1 cellular context compared by ENCODE assay signal in genomic region chr12:28882444-28882843, GRCh38.
A peak's percentile ranks its signal among the peaks of the same experiment; 100 is the strongest.
TF ChIP-seq lines count a peak whose summit lies in the region.

No MANE protein-coding gene starts in this region.

TF ChIP-seq in K562, 482 proteins besides CTCF, POLR2A, EP300 and RAD21 (continued from another document and continues in another):
- TF ChIP-seq MEIS2 (IDR thresholded peaks at IDR 0.05; ENCODE audit: partially characterized antibody) (peak; percentile 73), VEZF1 (CRISPR knock-in tag; IDR thresholded peaks at IDR 0.05) (peak; percentile 11; the same call in 1 of the 2 replicates), POLR2AphosphoS5 (IDR thresholded peaks at IDR 0.05; ENCODE audit: control insufficient read depth, insufficient read depth, low read depth, low read length) (no peak), ZC3H4 (CRISPR knock-in tag; IDR thresholded peaks at IDR 0.05; ENCODE audit: borderline replicate concordance) (no peak), HDAC3 (IDR thresholded peaks at IDR 0.05; ENCODE audit: borderline replicate concordance, partially characterized antibody) (no peak), ZFP30 (CRISPR knock-in tag; IDR thresholded peaks at IDR 0.05; ENCODE audit: borderline replicate concordance) (no peak), SNRNP70 (optimal IDR thresholded peaks at IDR 0.05; ENCODE audit: low read depth, low read length) (no peak), POU5F1 (IDR thresholded peaks at IDR 0.05; ENCODE audit: borderline replicate concordance, low read depth, low read length, partially characterized antibody) (no peak), ZNF449 (CRISPR knock-in tag; IDR thresholded peaks at IDR 0.05) (no peak), PHF8 (IDR thresholded peaks at IDR 0.05; ENCODE audit: borderline replicate concordance, low read length) (no peak), SMAD3 (CRISPR knock-in tag; conservative IDR thresholded peaks at IDR 0.05) (no peak), ZNF316 (IDR thresholded peaks at IDR 0.05) (no peak), PTRF (tag; IDR thresholded peaks at IDR 0.05) (no peak), MEF2D (tag; conservative IDR thresholded peaks at IDR 0.05; ENCODE audit: low read depth) (no peak), MCM5 (IDR thresholded peaks at IDR 0.05; ENCODE audit: low read depth) (no peak), YY1 (IDR thresholded peaks at IDR 0.05; ENCODE audit: borderline replicate concordance in 1 of 3, control insufficient read depth in 1 of 3, extremely low read depth in 1 of 3, insufficient read depth in 3 of 3, insufficient read length in 1 of 3, insufficient replicate concordance in 2 of 3, low read depth in 1 of 3, low read length in 2 of 3) (no peak), ERF (CRISPR knock-in tag; IDR thresholded peaks at IDR 0.05) (no peak), ZBTB33 (CRISPR knock-in tag; IDR thresholded peaks at IDR 0.05) (no peak), SPI1 (IDR thresholded peaks at IDR 0.05; ENCODE audit: borderline replicate concordance, low read depth, low read length) (peak; percentile 67; the same call in 1 of the 2 replicates), SMC3 (conservative IDR thresholded peaks at IDR 0.05; ENCODE audit: insufficient read depth, low read depth, low read length) (no peak), NCOR1 (IDR thresholded peaks at IDR 0.05) (peak; percentile 42), HSF4 (CRISPR knock-in tag; IDR thresholded peaks at IDR 0.05; ENCODE audit: borderline replicate concordance) (no peak), PRPF4 (IDR thresholded peaks at IDR 0.05; ENCODE audit: insufficient read depth, low read depth, low read length, poor library complexity, severe bottlenecking) (no peak), CCAR2 (IDR thresholded peaks at IDR 0.05; ENCODE audit: low read depth, low read length) (no peak), TEAD4 (IDR thresholded peaks at IDR 0.05; ENCODE audit: low read length) (peak; percentile 94), TEAD4 (CRISPR knock-in tag; IDR thresholded peaks at IDR 0.05; ENCODE audit: borderline replicate concordance) (no peak), TRIM25 (IDR thresholded peaks at IDR 0.05; ENCODE audit: borderline replicate concordance) (no peak), RFX1 (IDR thresholded peaks at IDR 0.05) (no peak), SRSF7 (optimal IDR thresholded peaks at IDR 0.05; ENCODE audit: low read depth, low read length) (no peak), BCL6 (CRISPR knock-in tag; IDR thresholded peaks at IDR 0.05) (no peak), RHOXF2B (CRISPR knock-in tag; conservative IDR thresholded peaks at IDR 0.05) (no peak), ZNF75A (CRISPR knock-in tag; IDR thresholded peaks at IDR 0.05) (no peak), MCM7 (IDR thresholded peaks at IDR 0.05) (no peak), ATF7 (IDR thresholded peaks at IDR 0.05) (no peak), ZNF134 (CRISPR knock-in tag; conservative IDR thresholded peaks at IDR 0.05) (no peak), ADNP (tag; IDR thresholded peaks at IDR 0.05) (no peak), CGGBP1 (CRISPR knock-in tag; IDR thresholded peaks at IDR 0.05) (no peak), CC2D1A (IDR thresholded peaks at IDR 0.05) (no peak), GTF2A2 (tag; IDR thresholded peaks at IDR 0.05) (no peak), MAFG (tag; conservative IDR thresholded peaks at IDR 0.05) (no peak), RFX7 (CRISPR knock-in tag; IDR thresholded peaks at IDR 0.05) (no peak), GMEB1 (CRISPR knock-in tag; IDR thresholded peaks at IDR 0.05) (no peak), SUPT5H (IDR thresholded peaks at IDR 0.05) (no peak), GTF3C2 (IDR thresholded peaks at IDR 0.05; ENCODE audit: borderline replicate concordance, extremely low read depth, insufficient read length) (no peak), PBX2 (CRISPR knock-in tag; IDR thresholded peaks at IDR 0.05; ENCODE audit: low read depth) (no peak), PBX2 (tag; conservative IDR thresholded peaks at IDR 0.05; ENCODE audit: low read depth) (no peak), ARID1B (IDR thresholded peaks at IDR 0.05) (peak; percentile 88), KLF13 (tag; IDR thresholded peaks at IDR 0.05; ENCODE audit: borderline replicate concordance, low read depth) (no peak), ZNF655 (CRISPR knock-in tag; IDR thresholded peaks at IDR 0.05) (no peak), CCNT2 (IDR thresholded peaks at IDR 0.05; ENCODE audit: borderline replicate concordance, extremely low read depth, insufficient read length, low read depth, low read length) (peak; percentile 27), ATF6 (CRISPR knock-in tag; IDR thresholded peaks at IDR 0.05) (no peak), PTBP1 (IDR thresholded peaks at IDR 0.05; ENCODE audit: low read depth, low read length) (no peak), ZSCAN29 (IDR thresholded peaks at IDR 0.05) (no peak), ESRRB (CRISPR knock-in tag; IDR thresholded peaks at IDR 0.05; ENCODE audit: borderline replicate concordance) (no peak)
